8 cellular contexts compared by ENCODE assay signal in genomic region chr9:130041648-130042405, GRCh38. TPM values are rescaled to one million over a fixed set of nuclear protein-coding genes. Genes with fewer than 3 reads are reported as not detected.
DNase-seq lines count a peak whose midpoint lies in the region; ATAC-seq and TF ChIP-seq lines count a peak whose summit lies in the region.

No MANE protein-coding gene starts in this region.

- peak overlapping the region; percentile 99 to 100 for H3K4me3 Mint-ChIP-seq in effector memory CD8-positive, alpha-beta T cell

- H3K9me3 ChIP-seq in PC-3 (ENCODE audit: low read length) (no peaks in the 10 kb centered on the region), muscle layer of colon (ENCODE audit: low read length) (no peaks in the 10 kb centered on the region), aorta (ENCODE audit: control insufficient read depth, low read length) (no peaks in the 10 kb centered on the region)

- WGBS in aorta, 2 donors = 1 to 2% methylated on average over 31 of the region's 31 CpGs

- H3K79me2 ChIP-seq in PC-3 (ENCODE audit: low read length) = peaks cover 61% of the 10 kb centered on the region

- peaks cover 64% of the 10 kb centered on the region for H3K36me3 Mint-ChIP-seq in effector memory CD8-positive, alpha-beta T cell (ENCODE audit: insufficient read depth)

- peaks cover 47 to 51% of the 10 kb centered on the region in 2 donors for H3K4me1 Mint-ChIP-seq in effector memory CD8-positive, alpha-beta T cell (ENCODE audit: low read depth in 2 of 2)

- H3K27me3 ChIP-seq in PC-3 (ENCODE audit: low read length) = no peaks in the 10 kb centered on the region
- no peaks in the 10 kb centered on the region for H3K27me3 ChIP-seq in muscle layer of colon (ENCODE audit: control insufficient read depth in 1 of 2, insufficient read depth in 2 of 2, low read length in 2 of 2)
- no peaks in the 10 kb centered on the region for H3K27me3 ChIP-seq in aorta (ENCODE audit: control insufficient read depth in 1 of 2, insufficient read depth in 2 of 2, low read length in 1 of 2)

- H3K27ac Mint-ChIP-seq in effector memory CD8-positive, alpha-beta T cell = peak overlapping the region; percentile 99 to 100

- DNase-seq in DMS53 (lab: John Stamatoyannopoulos, UW) (peak; percentile 47), DMS53 treated with DMSO at 0.1 percent for 48 hours (lab: John Stamatoyannopoulos, UW; ENCODE audit: unreplicated experiment) (no peak), PC-3 (peak; percentile 56), aorta (peak; percentile 59 to 80)
- DNase-seq in effector memory CD8-positive, alpha-beta T cell = no peak

- TSS peak; percentile 44 for BruUV-seq in PC-3 (replicated peaks; lab: Mats Ljungman, UMichigan)

- H3K9ac ChIP-seq in PC-3 (ENCODE audit: low read length) = peak overlapping the region; percentile 72
- H3K9ac ChIP-seq in muscle layer of colon (ENCODE audit: low read length) = peak overlapping the region; percentile 92

- H4K20me1 ChIP-seq in PC-3 (ENCODE audit: low read length) = peaks cover 12% of the 10 kb centered on the region; the same call in 1 of the 2 replicates

- no peaks in the 10 kb centered on the region for H3K9me3 Mint-ChIP-seq in effector memory CD8-positive, alpha-beta T cell

- H3K27me3 Mint-ChIP-seq in effector memory CD8-positive, alpha-beta T cell = no peaks in the 10 kb centered on the region

- H3K4me3 ChIP-seq in PC-3 (ENCODE audit: low read length) (peak overlapping the region; percentile 85), muscle layer of colon (ENCODE audit: low read depth in 1 of 2, low read length in 2 of 2) (peak overlapping the region; percentile 80 to 95), aorta (ENCODE audit: low read length in 2 of 2) (peak overlapping the region; percentile 90 to 96)

- ATAC-seq in PC-3 (peak; percentile 41), aorta (ENCODE audit: low FRiP score) (no peak), GM21381 (IDR thresholded peaks at IDR 0.05; ENCODE audit: unreplicated experiment) (no peak), GM21423 (IDR thresholded peaks at IDR 0.05; ENCODE audit: unreplicated experiment) (no peak)
- no peak for ATAC-seq in effector memory CD8-positive, alpha-beta T cell (replicated peaks)

- 0 out of 2 replicates have a peak overlapping the region, but pooled peaks have one; percentile 28 for H2AFZ ChIP-seq in PC-3 (ENCODE audit: low read length)

- H3F3A ChIP-seq in PC-3 (ENCODE audit: low read length, unreplicated experiment) = no peaks in the 10 kb centered on the region

- H3K36me3 ChIP-seq in PC-3 (ENCODE audit: low read depth, low read length) = no peaks in the 10 kb centered on the region
- H3K36me3 ChIP-seq in muscle layer of colon (ENCODE audit: insufficient read depth, low read length) = no peaks in the 10 kb centered on the region
- H3K36me3 ChIP-seq in aorta (ENCODE audit: control insufficient read depth in 1 of 2, insufficient read depth in 2 of 2, low read length in 1 of 2) = no peaks in the 10 kb centered on the region

- H3K27ac ChIP-seq in PC-3 (ENCODE audit: low read length) (no peak overlapping the region), muscle layer of colon (ENCODE audit: low read depth, low read length) (peak overlapping the region; percentile 85), aorta (ENCODE audit: low read depth in 1 of 2, low read length in 2 of 2) (peak overlapping the region; percentile 46 to 79)

- H3K4me1 ChIP-seq in PC-3 (ENCODE audit: insufficient read depth, low read length) (peaks cover 28% of the 10 kb centered on the region), muscle layer of colon (ENCODE audit: insufficient read depth, low read length) (peaks cover 46% of the 10 kb centered on the region), aorta (ENCODE audit: control insufficient read depth in 1 of 2, insufficient read depth in 2 of 2, low read length in 2 of 2) (no peaks in the 10 kb centered on the region)

- TF ChIP-seq CTCF in PC-3 (conservative IDR thresholded peaks at IDR 0.05; ENCODE audit: low read depth, low read length) = no peak

- POLR2A ChIA-PET in PC-3 (lab: Charles Lee; ENCODE audit: unreplicated experiment) = interaction anchor here (0.6 kb wide), 2 partner anchors 26 to 33 kb away, joined by 4 to 7 read pairs; no protein-coding TSS in a partner anchor

- no peaks in the 10 kb centered on the region for H3K9me2 ChIP-seq in PC-3 (replicated peaks; ENCODE audit: low read length)

- peak overlapping the region; percentile 85 for H3K4me2 ChIP-seq in PC-3 (ENCODE audit: low read length)

- intact Hi-C loops in PC-3 (cut with micrococcal nuclease) = loop anchor here (2.0 to 5.0 kb wide), 2 partner anchors 73 to 155 kb away; no protein-coding TSS in a partner anchor
- intact Hi-C loops in aorta (cut with DNase I) = loop anchor here (5.0 kb wide), 2 partner anchors 75 to 155 kb away; no protein-coding TSS in a partner anchor

- CTCF ChIA-PET in PC-3 (lab: Charles Lee) = no interaction called here

RNA-seq across cellular contexts. Expression of gene FNBP1, which starts 1.2 kb away (rescaled TPM):
- total RNA-seq in PC-3 (2014; rRNA removed) (30.8 and 39.6 TPM in 2 replicates), aorta (10 to 100 TPM; 92.2 to 92.9 TPM)
- 10 to 100 TPM; 21.9 to 35.4 TPM for polyA plus RNA-seq in aorta

RNA-seq across cellular contexts. Expression of gene GPR107, which starts 11.9 kb away (rescaled TPM):
- total RNA-seq in PC-3 (2014; rRNA removed) (11.4 and 15.4 TPM in 2 replicates), aorta (10 to 100 TPM; 43.3 to 48.2 TPM)
- 10 to 100 TPM in 1 of 2 donors, 1 to 10 TPM in 1; 7.4 to 26.9 TPM for polyA plus RNA-seq in aorta

Comparison
In these comparisons a context has a peak if more than half of its experiments do, and no peak if none do; other contexts are left out.
1. DNase-seq: peak in DMS53 (single experiment), PC-3 (single experiment) and aorta (2 of 2); none in DMS53 treated with DMSO at 0.1 percent for 48 hours (single experiment) and effector memory CD8-positive, alpha-beta T cell (0 of 3).
2. Peak in every context shown above with its lines, with median percentiles within 50 percentile points of each other: H3K4me3 ChIP-seq.